In the genomic region with DNA sequence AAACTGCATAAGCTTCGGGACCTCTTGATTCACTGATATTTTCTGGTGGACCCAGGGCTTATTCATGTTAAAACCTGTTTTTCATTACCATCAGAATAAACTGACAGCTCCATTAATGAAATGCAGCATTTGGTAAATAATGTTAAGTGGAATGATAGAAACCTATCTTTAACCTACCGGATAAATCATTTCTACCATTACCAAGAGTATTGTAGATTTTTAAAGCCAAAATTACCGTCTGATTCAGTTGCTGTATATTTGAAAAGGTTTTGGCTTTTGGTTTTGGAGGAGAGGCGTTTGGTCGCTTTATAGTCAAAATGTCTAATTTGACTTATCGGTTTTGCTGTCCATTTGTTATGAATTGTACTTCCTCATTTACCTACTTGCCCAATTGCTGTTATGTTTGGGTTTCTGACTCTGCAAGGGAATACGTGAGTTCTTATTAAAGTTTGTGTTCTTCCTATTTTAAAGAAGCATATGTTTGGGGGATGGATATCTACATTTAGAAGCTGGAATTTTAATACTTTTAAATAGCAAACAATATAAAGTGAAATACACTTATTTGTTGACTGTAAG, we compare ENCODE assay signal across 1 cellular context.
TF ChIP-seq lines count a peak whose summit lies in the region.

No MANE protein-coding gene starts in this region.

TF ChIP-seq in H1, 55 proteins besides CTCF, POLR2A, EP300 and RAD21 (continued from another document):
- TF ChIP-seq RNF2 (IDR thresholded peaks at IDR 0.05; ENCODE audit: borderline replicate concordance, low read depth, low read length, missing control alignments, poor library complexity, severe bottlenecking) (no peak), SP4 (IDR thresholded peaks at IDR 0.05; ENCODE audit: low read length) (no peak), CBX5 (IDR thresholded peaks at IDR 0.05; ENCODE audit: low read depth, low read length) (no peak), SIX5 (IDR thresholded peaks at IDR 0.05; ENCODE audit: low read depth, low read length) (no peak), SP1 (IDR thresholded peaks at IDR 0.05; ENCODE audit: low read depth, low read length) (no peak), NANOG (IDR thresholded peaks at IDR 0.05; ENCODE audit: insufficient read depth, low read depth, low read length, poor library complexity, severe bottlenecking) (no peak), CEBPB (IDR thresholded peaks at IDR 0.05; ENCODE audit: low read depth, low read length) (no peak), HDAC2 (IDR thresholded peaks at IDR 0.05; ENCODE audit: borderline replicate concordance in 1 of 2, low read depth in 2 of 2, low read length in 2 of 2) (no peak), CHD1 (IDR thresholded peaks at IDR 0.05; ENCODE audit: low read depth, low read length) (no peak), SIRT6 (IDR thresholded peaks at IDR 0.05; ENCODE audit: low read length) (no peak), PHF8 (conservative IDR thresholded peaks at IDR 0.05; ENCODE audit: low read depth, low read length) (no peak)
- TF ChIP-seq, protein P1, sequence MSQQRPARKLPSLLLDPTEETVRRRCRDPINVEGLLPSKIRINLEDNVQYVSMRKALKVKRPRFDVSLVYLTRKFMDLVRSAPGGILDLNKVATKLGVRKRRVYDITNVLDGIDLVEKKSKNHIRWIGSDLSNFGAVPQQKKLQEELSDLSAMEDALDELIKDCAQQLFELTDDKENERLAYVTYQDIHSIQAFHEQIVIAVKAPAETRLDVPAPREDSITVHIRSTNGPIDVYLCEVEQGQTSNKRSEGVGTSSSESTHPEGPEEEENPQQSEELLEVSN (IDR thresholded peaks at IDR 0.05): no peak
- TF ChIP-seq, protein P2, sequence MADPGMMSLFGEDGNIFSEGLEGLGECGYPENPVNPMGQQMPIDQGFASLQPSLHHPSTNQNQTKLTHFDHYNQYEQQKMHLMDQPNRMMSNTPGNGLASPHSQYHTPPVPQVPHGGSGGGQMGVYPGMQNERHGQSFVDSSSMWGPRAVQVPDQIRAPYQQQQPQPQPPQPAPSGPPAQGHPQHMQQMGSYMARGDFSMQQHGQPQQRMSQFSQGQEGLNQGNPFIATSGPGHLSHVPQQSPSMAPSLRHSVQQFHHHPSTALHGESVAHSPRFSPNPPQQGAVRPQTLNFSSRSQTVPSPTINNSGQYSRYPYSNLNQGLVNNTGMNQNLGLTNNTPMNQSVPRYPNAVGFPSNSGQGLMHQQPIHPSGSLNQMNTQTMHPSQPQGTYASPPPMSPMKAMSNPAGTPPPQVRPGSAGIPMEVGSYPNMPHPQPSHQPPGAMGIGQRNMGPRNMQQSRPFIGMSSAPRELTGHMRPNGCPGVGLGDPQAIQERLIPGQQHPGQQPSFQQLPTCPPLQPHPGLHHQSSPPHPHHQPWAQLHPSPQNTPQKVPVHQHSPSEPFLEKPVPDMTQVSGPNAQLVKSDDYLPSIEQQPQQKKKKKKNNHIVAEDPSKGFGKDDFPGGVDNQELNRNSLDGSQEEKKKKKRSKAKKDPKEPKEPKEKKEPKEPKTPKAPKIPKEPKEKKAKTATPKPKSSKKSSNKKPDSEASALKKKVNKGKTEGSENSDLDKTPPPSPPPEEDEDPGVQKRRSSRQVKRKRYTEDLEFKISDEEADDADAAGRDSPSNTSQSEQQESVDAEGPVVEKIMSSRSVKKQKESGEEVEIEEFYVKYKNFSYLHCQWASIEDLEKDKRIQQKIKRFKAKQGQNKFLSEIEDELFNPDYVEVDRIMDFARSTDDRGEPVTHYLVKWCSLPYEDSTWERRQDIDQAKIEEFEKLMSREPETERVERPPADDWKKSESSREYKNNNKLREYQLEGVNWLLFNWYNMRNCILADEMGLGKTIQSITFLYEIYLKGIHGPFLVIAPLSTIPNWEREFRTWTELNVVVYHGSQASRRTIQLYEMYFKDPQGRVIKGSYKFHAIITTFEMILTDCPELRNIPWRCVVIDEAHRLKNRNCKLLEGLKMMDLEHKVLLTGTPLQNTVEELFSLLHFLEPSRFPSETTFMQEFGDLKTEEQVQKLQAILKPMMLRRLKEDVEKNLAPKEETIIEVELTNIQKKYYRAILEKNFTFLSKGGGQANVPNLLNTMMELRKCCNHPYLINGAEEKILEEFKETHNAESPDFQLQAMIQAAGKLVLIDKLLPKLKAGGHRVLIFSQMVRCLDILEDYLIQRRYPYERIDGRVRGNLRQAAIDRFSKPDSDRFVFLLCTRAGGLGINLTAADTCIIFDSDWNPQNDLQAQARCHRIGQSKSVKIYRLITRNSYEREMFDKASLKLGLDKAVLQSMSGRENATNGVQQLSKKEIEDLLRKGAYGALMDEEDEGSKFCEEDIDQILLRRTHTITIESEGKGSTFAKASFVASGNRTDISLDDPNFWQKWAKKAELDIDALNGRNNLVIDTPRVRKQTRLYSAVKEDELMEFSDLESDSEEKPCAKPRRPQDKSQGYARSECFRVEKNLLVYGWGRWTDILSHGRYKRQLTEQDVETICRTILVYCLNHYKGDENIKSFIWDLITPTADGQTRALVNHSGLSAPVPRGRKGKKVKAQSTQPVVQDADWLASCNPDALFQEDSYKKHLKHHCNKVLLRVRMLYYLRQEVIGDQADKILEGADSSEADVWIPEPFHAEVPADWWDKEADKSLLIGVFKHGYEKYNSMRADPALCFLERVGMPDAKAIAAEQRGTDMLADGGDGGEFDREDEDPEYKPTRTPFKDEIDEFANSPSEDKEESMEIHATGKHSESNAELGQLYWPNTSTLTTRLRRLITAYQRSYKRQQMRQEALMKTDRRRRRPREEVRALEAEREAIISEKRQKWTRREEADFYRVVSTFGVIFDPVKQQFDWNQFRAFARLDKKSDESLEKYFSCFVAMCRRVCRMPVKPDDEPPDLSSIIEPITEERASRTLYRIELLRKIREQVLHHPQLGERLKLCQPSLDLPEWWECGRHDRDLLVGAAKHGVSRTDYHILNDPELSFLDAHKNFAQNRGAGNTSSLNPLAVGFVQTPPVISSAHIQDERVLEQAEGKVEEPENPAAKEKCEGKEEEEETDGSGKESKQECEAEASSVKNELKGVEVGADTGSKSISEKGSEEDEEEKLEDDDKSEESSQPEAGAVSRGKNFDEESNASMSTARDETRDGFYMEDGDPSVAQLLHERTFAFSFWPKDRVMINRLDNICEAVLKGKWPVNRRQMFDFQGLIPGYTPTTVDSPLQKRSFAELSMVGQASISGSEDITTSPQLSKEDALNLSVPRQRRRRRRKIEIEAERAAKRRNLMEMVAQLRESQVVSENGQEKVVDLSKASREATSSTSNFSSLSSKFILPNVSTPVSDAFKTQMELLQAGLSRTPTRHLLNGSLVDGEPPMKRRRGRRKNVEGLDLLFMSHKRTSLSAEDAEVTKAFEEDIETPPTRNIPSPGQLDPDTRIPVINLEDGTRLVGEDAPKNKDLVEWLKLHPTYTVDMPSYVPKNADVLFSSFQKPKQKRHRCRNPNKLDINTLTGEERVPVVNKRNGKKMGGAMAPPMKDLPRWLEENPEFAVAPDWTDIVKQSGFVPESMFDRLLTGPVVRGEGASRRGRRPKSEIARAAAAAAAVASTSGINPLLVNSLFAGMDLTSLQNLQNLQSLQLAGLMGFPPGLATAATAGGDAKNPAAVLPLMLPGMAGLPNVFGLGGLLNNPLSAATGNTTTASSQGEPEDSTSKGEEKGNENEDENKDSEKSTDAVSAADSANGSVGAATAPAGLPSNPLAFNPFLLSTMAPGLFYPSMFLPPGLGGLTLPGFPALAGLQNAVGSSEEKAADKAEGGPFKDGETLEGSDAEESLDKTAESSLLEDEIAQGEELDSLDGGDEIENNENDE (IDR thresholded peaks at IDR 0.05; ENCODE audit: insufficient replicate concordance, low read length): no peak
TF ChIP-seq in H1: peak in this region for 0.
